In genomic region chr16:1311738-1312458, GRCh38 we compare ENCODE assay signal across 9 cellular contexts. TPM values are rescaled to one million over a fixed set of nuclear protein-coding genes. Genes with fewer than 3 reads are reported as not detected.
A peak's percentile ranks its signal among the peaks of the same experiment; 100 is the strongest.
DNase-seq lines count a peak whose midpoint lies in the region; ATAC-seq and TF ChIP-seq lines count a peak whose summit lies in the region.
"Had no signal": no experiment of that assay in that cellular context is flagged by ENCODE, and none has a peak within 500 bp of the region (broad histone marks: within the 10 kb centered on the region; RNA-seq: fewer than 3 reads in every experiment).

No MANE protein-coding gene starts in this region.

- POLR2A ChIA-PET in MCF 10A (lab: Yijun Ruan, JAX) = interaction anchor here (1.1 to 1.4 kb wide), 2 partner anchors 15 to 30 kb away, joined by 3 to 4 read pairs; no protein-coding TSS in a partner anchor

- H3K27me3 Mint-ChIP-seq in activated T-cell treated with anti-CD3 and anti-CD28 coated beads, Interleukin-2, amount 50 U/mL, for 24 hours = no peaks in the 10 kb centered on the region
- no peaks in the 10 kb centered on the region for H3K27me3 Mint-ChIP-seq in MCF 10A (ENCODE audit: insufficient read depth, unreplicated experiment)

- H3K4me3 ChIP-seq in right lobe of liver = peak overlapping the region in 2 of 3 donors; percentile 67 to 85
- peak overlapping the region; percentile 44 to 78 (median 65) for H3K4me3 ChIP-seq in tibial nerve
- no peak overlapping the region for H3K4me3 ChIP-seq in mucosa of descending colon

- TF ChIP-seq CTCF in MCF 10A (IDR thresholded peaks at IDR 0.05; ENCODE audit: unreplicated experiment) (no peak), right lobe of liver (IDR thresholded peaks at IDR 0.05) (no peak), tibial nerve (IDR thresholded peaks at IDR 0.05) (no peak), GM13977 (IDR thresholded peaks at IDR 0.05; ENCODE audit: extremely low read depth, insufficient read depth, missing control alignments) (no peak), mucosa of descending colon (IDR thresholded peaks at IDR 0.05) (no peak)

- H3K9me3 ChIP-seq in right lobe of liver (no peaks in the 10 kb centered on the region), tibial nerve (no peaks in the 10 kb centered on the region), mucosa of descending colon (no peaks in the 10 kb centered on the region)

- H3K36me3 ChIP-seq in right lobe of liver (peaks cover 0 to 35% (median 14%) of the 10 kb centered on the region in 4 donors), tibial nerve (peaks cover 0 to 37% (median 10%) of the 10 kb centered on the region in 3 donors), mucosa of descending colon (ENCODE audit: low read depth) (peaks cover 14% of the 10 kb centered on the region)

- H3K4me1 ChIP-seq in right lobe of liver (peaks cover 0 to 24% (median 11%) of the 10 kb centered on the region in 4 donors), tibial nerve (peaks cover 5 to 58% (median 27%) of the 10 kb centered on the region in 4 donors), mucosa of descending colon (ENCODE audit: low read depth) (peaks cover 19% of the 10 kb centered on the region)

- no peaks in the 10 kb centered on the region for H3K27me3 ChIP-seq in right lobe of liver
- no peaks in the 10 kb centered on the region for H3K27me3 ChIP-seq in tibial nerve

- H3K4me3 Mint-ChIP-seq in activated T-cell treated with anti-CD3 and anti-CD28 coated beads, Interleukin-2, amount 50 U/mL, for 24 hours = peak overlapping the region; percentile 92
- H3K4me3 Mint-ChIP-seq in MCF 10A (ENCODE audit: unreplicated experiment) = peak overlapping the region; percentile 96

- no peak for TF ChIP-seq EP300 in tibial nerve (IDR thresholded peaks at IDR 0.05)

- no peaks in the 10 kb centered on the region for H3K9me3 Mint-ChIP-seq in activated T-cell treated with anti-CD3 and anti-CD28 coated beads, Interleukin-2, amount 50 U/mL, for 24 hours
- H3K9me3 Mint-ChIP-seq in MCF 10A (ENCODE audit: unreplicated experiment) = no peaks in the 10 kb centered on the region

- BruUV-seq in MCF 10A (replicated peaks; lab: Mats Ljungman, UMichigan) = no TSS peak

- CTCF ChIA-PET in MCF 10A (lab: Yijun Ruan, JAX) = no interaction called here

- TF ChIP-seq POLR2A in right lobe of liver (IDR thresholded peaks at IDR 0.05) = no peak
- no peak for TF ChIP-seq POLR2A in tibial nerve (IDR thresholded peaks at IDR 0.05)

- peaks cover 30% of the 10 kb centered on the region for H3K4me1 Mint-ChIP-seq in activated T-cell treated with anti-CD3 and anti-CD28 coated beads, Interleukin-2, amount 50 U/mL, for 24 hours (ENCODE audit: low read depth)
- H3K4me1 Mint-ChIP-seq in MCF 10A (ENCODE audit: insufficient read depth, unreplicated experiment) = peaks cover 13% of the 10 kb centered on the region

- 7% methylated on average over 5 of the region's 35 CpGs for WGBS in right lobe of liver (ENCODE audit: insufficient coverage, low coverage, low lambda C conversion rate, missing lambda C conversion rate)
- 24 to 28% methylated on average over 8 to 11 of the region's 35 CpGs for WGBS in tibial nerve, 2 donors

- no peak for DNase-seq in activated T-cell treated with anti-CD3 and anti-CD28 coated beads, Interleukin-2, amount 50 U/mL, for 24 hours
- DNase-seq in activated T-cell treated with anti-CD3 and anti-CD28 coated beads for 4 hours (no peak), MCF 10A (ENCODE audit: unreplicated experiment) (no peak), right lobe of liver (peak in 1 of 3 donors; percentile 50), tibial nerve (ENCODE audit: low spot score in 2 of 2) (no peak), GM13977 (ENCODE audit: low spot score) (no peak), mucosa of descending colon (no peak), NCI-H446 treated with DMSO at 0.1 percent for 48 hours (lab: John Stamatoyannopoulos, UW) (no peak)
- DNase-seq: DMS79 had no signal

- ATAC-seq in right lobe of liver = no peak
- ATAC-seq in mucosa of descending colon = no peak

- H3K27ac Mint-ChIP-seq in activated T-cell treated with anti-CD3 and anti-CD28 coated beads, Interleukin-2, amount 50 U/mL, for 24 hours = peak overlapping the region; percentile 97
- peak overlapping the region; percentile 95 for H3K27ac Mint-ChIP-seq in MCF 10A (ENCODE audit: low read depth, unreplicated experiment)

- H3K36me3 Mint-ChIP-seq in activated T-cell treated with anti-CD3 and anti-CD28 coated beads, Interleukin-2, amount 50 U/mL, for 24 hours (ENCODE audit: low read depth) = peaks cover 64% of the 10 kb centered on the region
- peaks cover 29% of the 10 kb centered on the region for H3K36me3 Mint-ChIP-seq in MCF 10A (ENCODE audit: insufficient read depth, unreplicated experiment)

- intact Hi-C loops in MCF 10A (cut with micrococcal nuclease) (no loop called here), right lobe of liver (cut with DNase I) (no loop called here), mucosa of descending colon (cut with DNase I, micrococcal nuclease) (no loop called here)

- H3K27ac ChIP-seq in right lobe of liver (peak overlapping the region in 1 of 3 donors; percentile 3), tibial nerve (peak overlapping the region in 1 of 4 donors; percentile 100)

- in situ Hi-C loops in GM13977 (cut with MboI; ENCODE audit: low pct_unique_long_range_greater_than_20kb, low sequenced_read_pairs, unreplicated experiment) = no loop called here

RNA-seq across cellular contexts. Expression of gene UBE2I, which starts 2.5 kb away (rescaled TPM):
- 163 and 172 TPM in 2 replicates for total RNA-seq in MCF 10A (2022)
- 10 to 100 TPM; 25.0 to 48.0 (median 39.3) TPM for total RNA-seq in right lobe of liver
- total RNA-seq in tibial nerve = 100 to 1,000 TPM in 3 of 4 donors, 10 to 100 TPM in 1; 87.3 to 161 (median 111) TPM
- 100 to 1,000 TPM in 1 of 3 donors, 10 to 100 TPM in 2; 79.8 to 101 (median 96.9) TPM for total RNA-seq in mucosa of descending colon

RNA-seq across cellular contexts. Expression of gene BAIAP3, which starts 21.5 kb away (rescaled TPM):
- total RNA-seq in MCF 10A (2022) = 0.49 and 0.75 TPM in 2 replicates
- 1 to 10 TPM; 5.4 to 7.6 (median 5.8) TPM for total RNA-seq in right lobe of liver
- 1 to 10 TPM in 3 of 4 donors, under 1 TPM in 1; 0.66 to 2.7 (median 2.3) TPM for total RNA-seq in tibial nerve
- 10 to 100 TPM in 1 of 3 donors, 1 to 10 TPM in 2; 5.6 to 14.6 (median 5.7) TPM for total RNA-seq in mucosa of descending colon

RNA-seq across cellular contexts. Expression of gene TSR3, which starts 39.8 kb away (rescaled TPM):
- 49.6 and 58.2 TPM in 2 replicates for total RNA-seq in MCF 10A (2022)
- total RNA-seq in right lobe of liver = 10 to 100 TPM; 20.7 to 66.5 (median 24.5) TPM
- 100 to 1,000 TPM in 3 of 4 donors, 10 to 100 TPM in 1; 72.2 to 122 (median 108) TPM for total RNA-seq in tibial nerve
- 10 to 100 TPM; 46.4 to 57.2 (median 54.1) TPM for total RNA-seq in mucosa of descending colon

RNA-seq across cellular contexts. Expression of gene GNPTG, which starts 39.8 kb away (rescaled TPM):
- total RNA-seq in MCF 10A (2022) = 37.6 and 41.6 TPM in 2 replicates
- 10 to 100 TPM; 44.3 to 72.8 (median 63.0) TPM for total RNA-seq in right lobe of liver
- 100 to 1,000 TPM in 1 of 4 donors, 10 to 100 TPM in 3; 51.1 to 117 (median 71.6) TPM for total RNA-seq in tibial nerve
- total RNA-seq in mucosa of descending colon = 10 to 100 TPM; 50.1 to 68.9 (median 57.3) TPM

RNA-seq across cellular contexts. Expression of gene TPSD1, which starts 56.0 kb away (rescaled TPM):
- total RNA-seq in MCF 10A (2022) (not detected in 2 replicates), right lobe of liver (not detected), tibial nerve (10 to 100 TPM in 1 of 4 donors, 1 to 10 TPM in 2, not detected in 1; 2.7 to 14.0 (median 6.3) TPM), mucosa of descending colon (1 to 10 TPM in 1 of 3 donors, under 1 TPM in 2; 0.35 to 4.3 (median 0.58) TPM)
